Comparison of ENCODE assay signal across 8 cellular contexts in the genomic region with DNA sequence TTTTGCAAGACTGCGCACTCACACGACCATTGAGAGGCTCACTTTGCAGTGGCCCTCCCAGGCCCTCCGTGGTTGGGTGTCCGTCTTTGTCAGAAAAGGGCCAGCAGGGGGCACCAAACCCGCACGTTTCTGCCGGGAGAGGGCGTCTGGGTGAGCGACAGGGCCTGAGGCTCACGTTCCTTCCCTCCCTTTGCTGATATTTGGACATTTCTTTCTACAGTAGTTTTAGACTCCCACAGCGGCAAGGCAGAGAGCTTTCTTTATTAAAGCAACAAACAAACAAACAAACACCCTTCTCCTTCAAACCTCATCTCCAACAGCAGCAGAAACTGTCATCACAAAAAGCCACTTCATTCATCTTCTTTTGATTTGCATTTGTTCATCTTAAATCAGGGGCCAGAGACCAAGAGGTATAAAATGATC.
DNase-seq lines count a peak whose midpoint lies in the region; ATAC-seq, FAIRE-seq and TF ChIP-seq lines count a peak whose summit lies in the region.

No MANE protein-coding gene starts in this region.

- TF ChIP-seq CTCF in WERI-Rb-1 (IDR thresholded peaks at IDR 0.05; ENCODE audit: low read depth, low read length) (peak; percentile 63), MCF 10A (IDR thresholded peaks at IDR 0.05; ENCODE audit: unreplicated experiment) (peak; percentile 100), kidney (IDR thresholded peaks at IDR 0.05; ENCODE audit: borderline replicate concordance, extremely low read depth, insufficient read depth) (peak; percentile 94)

- H3K27ac Mint-ChIP-seq in MCF 10A (ENCODE audit: low read depth, unreplicated experiment): no peak overlapping the region

- no peak for FAIRE-seq in kidney (lab: Jason Lieb, UNC)

- DNase-seq in AG08396 (ENCODE audit: low spot score) (peak; percentile 88), NCI-H2171 (lab: John Stamatoyannopoulos, UW) (peak; percentile 74), WERI-Rb-1 (peak; percentile 71), MCF 10A (ENCODE audit: unreplicated experiment) (peak; percentile 97), kidney (peak; percentile 91)
- DNase-seq in stimulated activated CD4-positive, alpha-beta T cell treated with anti-CD3 and anti-CD28 coated beads, Interleukin-2, amount 100 ng/mL, for 48 hours: peak; percentile 88 to 91

- CTCF ChIA-PET in MCF 10A (lab: Yijun Ruan, JAX): interaction anchor here (0.5 to 13.7 kb wide), 109 partner anchors 10 to 1880 kb away, joined by 3 to 624 read pairs (median 6); partner anchors contain the start of gene DNAH14

- H3K4me3 Mint-ChIP-seq in MCF 10A (ENCODE audit: unreplicated experiment): no peak overlapping the region

- H3K4me1 ChIP-seq in kidney (ENCODE audit: control insufficient read depth in 1 of 2, insufficient read depth in 1 of 2, low read depth in 1 of 2, low read length in 2 of 2): peaks cover 0 to 3% of the 10 kb centered on the region in 2 donors

- no peak overlapping the region for H3K9ac ChIP-seq in kidney (ENCODE audit: low read length in 2 of 2)

- H3K27ac ChIP-seq in WERI-Rb-1 (no peak overlapping the region), kidney (ENCODE audit: low read depth in 2 of 2, low read length in 2 of 2) (no peak overlapping the region)

- no TSS peak for BruUV-seq in MCF 10A (replicated peaks; lab: Mats Ljungman, UMichigan)

- no peaks in the 10 kb centered on the region for H3K36me3 Mint-ChIP-seq in MCF 10A (ENCODE audit: insufficient read depth, unreplicated experiment)

- no peaks in the 10 kb centered on the region for H3K36me3 ChIP-seq in WERI-Rb-1
- no peaks in the 10 kb centered on the region for H3K36me3 ChIP-seq in kidney (ENCODE audit: control insufficient read depth in 1 of 2, insufficient read depth in 2 of 2, low read length in 2 of 2)

- intact Hi-C loops in MCF 10A (cut with micrococcal nuclease): loop anchor here (1.0 to 2.0 kb wide), 4 partner anchors 51 to 409 kb away; no protein-coding TSS in a partner anchor
- intact Hi-C loops in kidney (cut with DNase I): loop anchor here (10.0 kb wide), 1 partner anchor 401 kb away; no protein-coding TSS in a partner anchor

- ATAC-seq in GM18867 (IDR thresholded peaks at IDR 0.05; ENCODE audit: unreplicated experiment): peak; percentile 99
- ATAC-seq in HG03064 (IDR thresholded peaks at IDR 0.05; ENCODE audit: low read depth, unreplicated experiment): peak; percentile 94

- POLR2A ChIA-PET in MCF 10A (lab: Yijun Ruan, JAX): interaction anchor here (0.7 to 2.2 kb wide), 10 partner anchors 9 to 410 kb away, joined by 3 to 10 read pairs (median 4); no protein-coding TSS in a partner anchor

- no peaks in the 10 kb centered on the region for H3K27me3 Mint-ChIP-seq in MCF 10A (ENCODE audit: insufficient read depth, unreplicated experiment)

- no peak overlapping the region for H3K4me3 ChIP-seq in WERI-Rb-1 (ENCODE audit: low read depth, low read length)
- no peak overlapping the region for H3K4me3 ChIP-seq in kidney (ENCODE audit: low read length in 2 of 2)

- no peaks in the 10 kb centered on the region for H3K9me3 Mint-ChIP-seq in MCF 10A (ENCODE audit: unreplicated experiment)

- H3K4me1 Mint-ChIP-seq in MCF 10A (ENCODE audit: insufficient read depth, unreplicated experiment): peaks cover 14% of the 10 kb centered on the region

- H3K9me3 ChIP-seq in WERI-Rb-1 (ENCODE audit: severe bottlenecking) (no peaks in the 10 kb centered on the region), kidney (ENCODE audit: control insufficient read depth in 1 of 2, low read length in 2 of 2) (no peaks in the 10 kb centered on the region)

- no peaks in the 10 kb centered on the region for H3K27me3 ChIP-seq in WERI-Rb-1 (ENCODE audit: insufficient read depth, low read depth, severe bottlenecking)
